8 cellular contexts compared by ENCODE assay signal in genomic region chr17:44308320-44308818, GRCh38. TPM values are rescaled to one million over a fixed set of nuclear protein-coding genes. Genes with fewer than 3 reads are reported as not detected.
DNase-seq lines count a peak whose midpoint lies in the region; ATAC-seq and TF ChIP-seq lines count a peak whose summit lies in the region.

Gene RUNDC3A, plus strand, starts transcription at chr17:44308601. Its CDS starts 232 bp downstream, at chr17:44308833.

- WGBS in tibial nerve, 2 donors = 0% methylated on average over 15 to 18 of the region's 39 CpGs

- peaks cover 0 to 23% (median 15%) of the 10 kb centered on the region in 4 donors for H3K4me1 ChIP-seq in tibial nerve

- H3K27ac Mint-ChIP-seq in T-helper 2 cell treated with Interferon-gamma antibody and Interleukin-4, amounts not matched to agents 5 μg/mL and 100 μg/mL, for 36 hours = no peak within 1 kb of the TSS

- intact Hi-C loops in left ventricle myocardium superior (cut with micrococcal nuclease) (no loop called here), posterior vena cava (cut with DNase I) (loop anchor here in 1 of 2 donors (10.0 kb wide), 1 partner anchor 1666 kb away; no protein-coding TSS in a partner anchor)

- ATAC-seq in left ventricle myocardium superior = peak; percentile 99
- no peak for ATAC-seq in HG03175 (IDR thresholded peaks at IDR 0.05; ENCODE audit: unreplicated experiment)

- TF ChIP-seq EP300 in tibial nerve (IDR thresholded peaks at IDR 0.05) = peak; percentile 14 to 59

- H3K4me3 ChIP-seq in GM06990 (replicated peaks; ENCODE audit: low read depth, low read length) (peak within 1 kb of the TSS; percentile 33; the same call in 1 of the 2 replicates), tibial nerve (peak within 1 kb of the TSS; percentile 23 to 55 (median 31))

- H3K4me3 Mint-ChIP-seq in T-helper 2 cell treated with Interferon-gamma antibody and Interleukin-4, amounts not matched to agents 5 μg/mL and 100 μg/mL, for 36 hours = no peak within 1 kb of the TSS

- TF ChIP-seq CTCF in GM06990 (IDR thresholded peaks at IDR 0.05; ENCODE audit: insufficient read depth, low read length, poor library complexity, severe bottlenecking) (no peak), tibial nerve (IDR thresholded peaks at IDR 0.05) (no peak)

- H3K9me3 Mint-ChIP-seq in T-helper 2 cell treated with Interferon-gamma antibody and Interleukin-4, amounts not matched to agents 5 μg/mL and 100 μg/mL, for 36 hours = no peaks in the 10 kb centered on the region

- H3K9me3 ChIP-seq in tibial nerve = no peaks in the 10 kb centered on the region

- H3K27ac ChIP-seq in angular gyrus (ENCODE audit: low read depth, low read length) (peak within 1 kb of the TSS; percentile 88), tibial nerve (peak within 1 kb of the TSS in 2 of 4 donors; percentile 29 to 72)

- peaks cover 45% of the 10 kb centered on the region for H3K27me3 Mint-ChIP-seq in T-helper 2 cell treated with Interferon-gamma antibody and Interleukin-4, amounts not matched to agents 5 μg/mL and 100 μg/mL, for 36 hours (ENCODE audit: low read depth)

- H3K27me3 ChIP-seq in GM06990 (replicated peaks; ENCODE audit: control insufficient read depth, insufficient read depth, low read length) (peaks cover 3% of the 10 kb centered on the region), tibial nerve (peaks cover 0 to 57% of the 10 kb centered on the region in 2 donors)

- no peak for TF ChIP-seq POLR2A in tibial nerve (IDR thresholded peaks at IDR 0.05)

- H3K36me3 Mint-ChIP-seq in T-helper 2 cell treated with Interferon-gamma antibody and Interleukin-4, amounts not matched to agents 5 μg/mL and 100 μg/mL, for 36 hours (ENCODE audit: low read depth) = no peaks in the 10 kb centered on the region

- H3K36me3 ChIP-seq in GM06990 (ENCODE audit: control insufficient read depth, insufficient read depth, low read length) (no peaks in the 10 kb centered on the region), tibial nerve (no peaks in the 10 kb centered on the region)

- DNase-seq in GM06990 (ENCODE audit: extremely low read depth, insufficient read length) (peak; percentile 79), NCI-H1436 (lab: John Stamatoyannopoulos, UW) (peak; percentile 95), left ventricle myocardium superior (peak; percentile 92), posterior vena cava (ENCODE audit: low spot score) (peak; percentile 96), tibial nerve (ENCODE audit: low spot score in 2 of 2) (peak; percentile 37 to 69)
- peak; percentile 72 for DNase-seq in T-helper 2 cell treated with Interferon-gamma antibody and Interleukin-4, amounts not matched to agents 5 μg/mL and 100 μg/mL, for 36 hours (ENCODE audit: low spot score)

- H3K4me1 Mint-ChIP-seq in T-helper 2 cell treated with Interferon-gamma antibody and Interleukin-4, amounts not matched to agents 5 μg/mL and 100 μg/mL, for 36 hours (ENCODE audit: low read depth) = peaks cover 3% of the 10 kb centered on the region

RNA-seq across cellular contexts. Expression of gene RUNDC3A, which starts in this region (rescaled TPM):
- total RNA-seq in left ventricle myocardium superior = 0.45 TPM
- total RNA-seq in posterior vena cava = under 1 TPM in 1 of 2 donors, not detected in 1; 0.83 TPM
- not detected for total RNA-seq in tibial nerve

Comparison
In these comparisons a context has a peak if more than half of its experiments do, and no peak if none do; other contexts are left out.
1. Peak in DNase-seq and ATAC-seq in left ventricle myocardium superior; RNA of the gene not detected or under 1 TPM.
2. Peak in DNase-seq in posterior vena cava; RNA of the gene not detected or under 1 TPM.
3. Peak in DNase-seq and H3K4me3 ChIP-seq in tibial nerve; RNA of the gene not detected or under 1 TPM.